Comparison of ENCODE assay signal across 8 cellular contexts in genomic region chr1:211680752-211681327, GRCh38. TPM values are rescaled to one million over a fixed set of nuclear protein-coding genes. Genes with fewer than 3 reads are reported as not detected.
DNase-seq lines count a peak whose midpoint lies in the region; ATAC-seq and TF ChIP-seq lines count a peak whose summit lies in the region.

No MANE protein-coding gene starts in this region.

- TF ChIP-seq CTCF in cardiac fibroblast (IDR thresholded peaks at IDR 0.05; ENCODE audit: low read depth, low read length), result peak; percentile 78

- ATAC-seq in GM19372 (IDR thresholded peaks at IDR 0.05; ENCODE audit: low read depth, unreplicated experiment) (peak; percentile 81), HG03442 (IDR thresholded peaks at IDR 0.05; ENCODE audit: unreplicated experiment) (peak; percentile 78), left lobe of liver (peak; percentile 90)
- ATAC-seq in activated CD4-positive, CD25-positive, alpha-beta regulatory T cell treated with anti-CD3 and anti-CD28 coated beads, Interleukin-2, amount 50 U/mL, for 24 hours, result peak; percentile 86 to 87

- peak; percentile 89 for DNase-seq in CD1c-positive myeloid dendritic cell (ENCODE audit: extremely low spot score)
- DNase-seq in NCI-H460 (ENCODE audit: extremely low read depth, low read depth), result peak; percentile 88
- peak; percentile 91 to 92 for DNase-seq in cardiac fibroblast (ENCODE audit: low read depth in 2 of 2)
- peak; percentile 63 for DNase-seq in left lobe of liver (ENCODE audit: low spot score)
- DNase-seq in stimulated activated CD4-positive, alpha-beta T cell treated with anti-CD3 and anti-CD28 coated beads, Interleukin-4, amount 100 ng/mL, for 48 hours (ENCODE audit: low read depth in 2 of 2), result peak; percentile 38 to 53

- no peak overlapping the region for H3K4me3 ChIP-seq in cardiac fibroblast (replicated peaks in 1 of 2; ENCODE audit: low read depth in 2 of 2, low read length in 2 of 2)

RNA-seq across cellular contexts. Expression of gene NEK2, which starts 5.4 kb away (rescaled TPM):
- total RNA-seq in NCI-H460 (2014; rRNA removed; shearing (Covaris generic)), result 53.5 and 56.5 TPM in 2 replicates
- polyA plus RNA-seq in NCI-H460 (2014; cell fraction: nucleus; rRNA removed), result 58.7 and 67.8 TPM in 2 replicates
- total RNA-seq in left lobe of liver, result 0.13 TPM

Comparison
In these comparisons a context has a peak if more than half of its experiments do, and no peak if none do; other contexts are left out.
1. RNA of gene NEK2, which starts 5.4 kb away (total RNA-seq): 53.5 to 56.5 TPM in NCI-H460; 0.13 TPM in left lobe of liver (single experiment); every median in the first group is over 10 times any median in the second.
2. Peak in every context shown above with its lines, with median percentiles within 50 percentile points of each other: DNase-seq and ATAC-seq.